In the genomic region with DNA sequence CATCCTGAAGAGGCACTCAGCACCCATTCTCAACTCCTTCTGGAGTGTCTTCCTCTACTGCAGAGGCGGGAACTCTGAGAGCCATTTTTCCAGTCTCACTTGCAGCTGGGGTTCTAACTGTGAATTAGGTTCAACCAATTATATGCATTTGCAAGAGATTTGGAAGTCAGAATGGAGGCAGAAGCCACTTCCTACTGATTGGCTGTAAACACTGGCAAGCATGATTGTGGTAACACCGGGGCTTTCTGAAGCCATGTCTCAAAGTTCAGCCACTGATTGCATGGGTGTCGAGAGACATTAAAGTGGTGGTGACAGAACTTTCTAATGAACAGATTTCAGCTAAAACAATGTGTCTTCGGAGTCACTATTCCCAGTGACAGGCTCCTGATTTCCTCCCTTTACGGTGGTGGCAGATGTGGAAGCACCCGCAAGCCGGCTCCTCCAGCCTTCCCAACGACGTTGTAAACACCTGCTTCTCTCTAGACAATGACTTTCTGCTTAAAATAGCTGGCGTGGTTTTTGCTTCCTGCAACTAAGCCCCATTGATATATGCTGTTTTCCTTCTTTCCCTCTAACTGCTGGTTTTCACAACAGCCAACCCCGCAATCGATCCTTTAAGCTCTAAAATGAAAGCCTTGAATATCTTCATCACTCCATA, we compare ENCODE assay signal across 1 cellular context.
TF ChIP-seq lines count a peak whose summit lies in the region.

No MANE protein-coding gene starts in this region.

TF ChIP-seq in liver, 16 proteins besides CTCF, POLR2A, EP300 and RAD21 (continued from another document):
- TF ChIP-seq FOXA1 (IDR thresholded peaks at IDR 0.05): no peak
- TF ChIP-seq TAF1 (conservative IDR thresholded peaks at IDR 0.05): peak; percentile 61
- peak; percentile 81 to 83 for TF ChIP-seq HNF4A (conservative IDR thresholded peaks at IDR 0.05)
- TF ChIP-seq, protein P1, sequence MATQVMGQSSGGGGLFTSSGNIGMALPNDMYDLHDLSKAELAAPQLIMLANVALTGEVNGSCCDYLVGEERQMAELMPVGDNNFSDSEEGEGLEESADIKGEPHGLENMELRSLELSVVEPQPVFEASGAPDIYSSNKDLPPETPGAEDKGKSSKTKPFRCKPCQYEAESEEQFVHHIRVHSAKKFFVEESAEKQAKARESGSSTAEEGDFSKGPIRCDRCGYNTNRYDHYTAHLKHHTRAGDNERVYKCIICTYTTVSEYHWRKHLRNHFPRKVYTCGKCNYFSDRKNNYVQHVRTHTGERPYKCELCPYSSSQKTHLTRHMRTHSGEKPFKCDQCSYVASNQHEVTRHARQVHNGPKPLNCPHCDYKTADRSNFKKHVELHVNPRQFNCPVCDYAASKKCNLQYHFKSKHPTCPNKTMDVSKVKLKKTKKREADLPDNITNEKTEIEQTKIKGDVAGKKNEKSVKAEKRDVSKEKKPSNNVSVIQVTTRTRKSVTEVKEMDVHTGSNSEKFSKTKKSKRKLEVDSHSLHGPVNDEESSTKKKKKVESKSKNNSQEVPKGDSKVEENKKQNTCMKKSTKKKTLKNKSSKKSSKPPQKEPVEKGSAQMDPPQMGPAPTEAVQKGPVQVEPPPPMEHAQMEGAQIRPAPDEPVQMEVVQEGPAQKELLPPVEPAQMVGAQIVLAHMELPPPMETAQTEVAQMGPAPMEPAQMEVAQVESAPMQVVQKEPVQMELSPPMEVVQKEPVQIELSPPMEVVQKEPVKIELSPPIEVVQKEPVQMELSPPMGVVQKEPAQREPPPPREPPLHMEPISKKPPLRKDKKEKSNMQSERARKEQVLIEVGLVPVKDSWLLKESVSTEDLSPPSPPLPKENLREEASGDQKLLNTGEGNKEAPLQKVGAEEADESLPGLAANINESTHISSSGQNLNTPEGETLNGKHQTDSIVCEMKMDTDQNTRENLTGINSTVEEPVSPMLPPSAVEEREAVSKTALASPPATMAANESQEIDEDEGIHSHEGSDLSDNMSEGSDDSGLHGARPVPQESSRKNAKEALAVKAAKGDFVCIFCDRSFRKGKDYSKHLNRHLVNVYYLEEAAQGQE (IDR thresholded peaks at IDR 0.05): peak; percentile 39
- peak; percentile 72 for TF ChIP-seq MAX (IDR thresholded peaks at IDR 0.05)
- TF ChIP-seq EGR1 (IDR thresholded peaks at IDR 0.05; ENCODE audit: low read depth in 2 of 2): peak in 1 of 2 donors; percentile 14
- no peak for TF ChIP-seq GABPA (IDR thresholded peaks at IDR 0.05 in 1 of 2, conservative IDR thresholded peaks at IDR 0.05 in 1 of 2)
